ENCODE assay signal across 13 cellular contexts in the genomic region with DNA sequence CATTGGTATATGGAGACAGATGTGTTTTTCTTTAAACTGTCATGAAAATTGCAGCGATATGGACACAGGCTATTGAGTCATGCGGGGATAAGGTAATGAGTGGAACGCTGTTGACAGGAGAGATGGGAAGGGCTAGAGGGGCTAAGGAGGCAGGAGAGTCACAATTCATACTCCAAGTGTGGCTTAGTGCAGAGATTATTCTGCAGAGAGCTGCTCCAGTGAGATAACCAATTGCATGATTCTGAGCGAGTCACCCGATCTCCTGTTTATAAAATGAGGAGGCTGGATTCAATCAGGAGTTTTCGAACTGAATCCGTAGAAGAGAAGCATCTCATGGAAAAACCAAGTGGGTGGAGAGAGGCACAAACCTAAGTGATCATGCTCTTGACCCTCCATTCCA.
DNase-seq lines count a peak whose midpoint lies in the region; ATAC-seq, FAIRE-seq and TF ChIP-seq lines count a peak whose summit lies in the region.
"Had no signal": no experiment of that assay in that cellular context is flagged by ENCODE, and none has a peak within 500 bp of the region (broad histone marks: within the 10 kb centered on the region; RNA-seq: fewer than 3 reads in every experiment).

No MANE protein-coding gene starts in this region.

- H3K9me3 Mint-ChIP-seq in immature natural killer cell: peaks cover 8 to 16% (median 12%) of the 10 kb centered on the region in 6 donors
- peaks cover 13% of the 10 kb centered on the region for H3K9me3 Mint-ChIP-seq in CD8-positive, alpha-beta T cell
- H3K9me3 Mint-ChIP-seq in neural progenitor cell: peaks cover 15% of the 10 kb centered on the region

- in situ Hi-C loops in K562 (cut with MboI): no loop called here

- H3K4me3 Mint-ChIP-seq in immature natural killer cell (no peak overlapping the region), neural progenitor cell (no peak overlapping the region)
- H3K4me3 Mint-ChIP-seq in CD8-positive, alpha-beta T cell: no peak overlapping the region
- H3K4me3 Mint-ChIP-seq: stimulated activated naive CD8-positive, alpha-beta T cell treated with anti-CD3 and anti-CD28 coated beads, Interleukin-15, Interleukin-2, amounts not matched to agents 100 ng/mL and 50 ng/mL, for 24 hours had no signal

- H3K27me3 Mint-ChIP-seq in immature natural killer cell (ENCODE audit: low read depth in 3 of 3) (peaks cover 4 to 11% (median 10%) of the 10 kb centered on the region in 3 donors), neural progenitor cell (ENCODE audit: insufficient read depth, low read depth) (peaks cover 2% of the 10 kb centered on the region)
- no peaks in the 10 kb centered on the region for H3K27me3 Mint-ChIP-seq in CD8-positive, alpha-beta T cell (ENCODE audit: low read depth)
- H3K27me3 Mint-ChIP-seq: stimulated activated naive CD8-positive, alpha-beta T cell treated with anti-CD3 and anti-CD28 coated beads, Interleukin-15, Interleukin-2, amounts not matched to agents 100 ng/mL and 50 ng/mL, for 24 hours had no signal

- H2AFZ ChIP-seq in K562 (ENCODE audit: low read depth, low read length) (no peak overlapping the region), neural progenitor cell (replicated peaks) (no peak overlapping the region)

- TF ChIP-seq CTCF in K562 (IDR thresholded peaks at IDR 0.05 in 2 of 3, conservative IDR thresholded peaks at IDR 0.05 in 1 of 3; ENCODE audit: insufficient read depth in 2 of 3, low read depth in 1 of 3, low read length in 3 of 3): no peak
- TF ChIP-seq CTCF in CD8-positive, alpha-beta T cell (IDR thresholded peaks at IDR 0.05): no peak
- no peak for TF ChIP-seq CTCF in neural progenitor cell (IDR thresholded peaks at IDR 0.05)

- H3K9me1 ChIP-seq in K562 (ENCODE audit: control insufficient read depth, insufficient read depth, low read length): no peaks in the 10 kb centered on the region

- CTCF ChIA-PET in K562 (lab: Yijun Ruan, JAX; ENCODE audit: low intra/inter-chr PET ratio) (no interaction called here), HEK293T (lab: Yijun Ruan, JAX) (no interaction called here)
- CTCF ChIA-PET in CD8-positive, alpha-beta T cell (lab: Charles Lee): no interaction called here

- no TSS peak for BruUV-seq in K562 (replicated peaks; lab: Mats Ljungman, UMichigan)

- TF ChIP-seq RAD21 in K562 (CRISPR knock-in tag; conservative IDR thresholded peaks at IDR 0.05 in 1 of 2, IDR thresholded peaks at IDR 0.05 in 1 of 2): no peak

- H3K4me1 Mint-ChIP-seq in immature natural killer cell (peaks cover 38 to 41% of the 10 kb centered on the region in 2 donors), neural progenitor cell (peaks cover 3% of the 10 kb centered on the region)
- H3K4me1 Mint-ChIP-seq in CD8-positive, alpha-beta T cell (ENCODE audit: low read depth): peaks cover 34% of the 10 kb centered on the region

- H3K36me3 ChIP-seq in K562 (ENCODE audit: control insufficient read depth, insufficient read depth, low read length) (no peaks in the 10 kb centered on the region), neural progenitor cell (no peaks in the 10 kb centered on the region)
- no peaks in the 10 kb centered on the region for H3K36me3 ChIP-seq in CD8-positive, alpha-beta T cell (ENCODE audit: insufficient read depth, low read length)
- H3K36me3 ChIP-seq: cardiac muscle cell had no signal

- H3K4me2 ChIP-seq in K562 (ENCODE audit: insufficient read depth, low read length) (no peak overlapping the region), neural progenitor cell (no peak overlapping the region)

- H3F3A ChIP-seq in neural progenitor cell (ENCODE audit: low read depth): no peaks in the 10 kb centered on the region

- no peak for ATAC-seq in K562
- ATAC-seq in CD8-positive, alpha-beta T cell: no peak

- intact Hi-C loops in K562 (cut with micrococcal nuclease): no loop called here
- intact Hi-C loops in CD8-positive, alpha-beta T cell (cut with DNase I, micrococcal nuclease): loop anchor here in 1 of 2 experiments (10.0 kb wide), 2 partner anchors 562 to 978 kb away; partner anchors contain the start of gene SOCS2

- H3K79me2 ChIP-seq in K562 (ENCODE audit: control insufficient read depth, insufficient read depth, low read length) (no peaks in the 10 kb centered on the region), neural progenitor cell (ENCODE audit: low read depth) (no peaks in the 10 kb centered on the region)

- TF ChIP-seq EP300 in K562 (IDR thresholded peaks at IDR 0.05; ENCODE audit: low read length): no peak

- 2% methylated on average over 7 of the region's 7 CpGs for WGBS in K562 (ENCODE audit: insufficient coverage, low coverage, missing lambda C conversion rate)

- FAIRE-seq in K562 (lab: Jason Lieb, UNC): no peak

- H3K9ac ChIP-seq in K562 (ENCODE audit: insufficient read depth in 1 of 2, low read depth in 2 of 2, low read length in 2 of 2) (no peak overlapping the region), neural progenitor cell (no peak overlapping the region)

- DNase-seq in AG08395 (ENCODE audit: low spot score) (peak; percentile 35), HCEC 1CT (peak; percentile 40), K562 (ENCODE audit: extremely low read depth in 1 of 4, low spot score in 3 of 4) (no peak), immature natural killer cell (no peak), neural progenitor cell (ENCODE audit: low spot score) (no peak), HEK293T (ENCODE audit: extremely low spot score) (no peak)
- DNase-seq in activated effector memory CD4-positive, alpha-beta T cell treated with Interleukin-2 at 50 U/mL for 16 hours: no peak
- DNase-seq in CD8-positive, alpha-beta T cell: no peak
- DNase-seq: activated T-cell treated with anti-CD3 and anti-CD28 coated beads, Interleukin-2, amount 50 U/mL, for 48 hours; C1 segment of cervical spinal cord; stimulated activated CD4-positive, alpha-beta T cell treated with anti-CD3 and anti-CD28 coated beads, Interleukin-4, amount 100 ng/mL, for 1 hour had no signal

- H3K36me3 Mint-ChIP-seq in immature natural killer cell (peaks cover 13 to 20% (median 14%) of the 10 kb centered on the region in 3 donors), neural progenitor cell (peaks cover 5% of the 10 kb centered on the region)
- H3K36me3 Mint-ChIP-seq in CD8-positive, alpha-beta T cell: peaks cover 10% of the 10 kb centered on the region

- no peaks in the 10 kb centered on the region for H3K9me3 ChIP-seq in K562 (replicated peaks; ENCODE audit: control insufficient read depth, insufficient read depth, low read depth, low read length)
- no peaks in the 10 kb centered on the region for H3K9me3 ChIP-seq in CD8-positive, alpha-beta T cell (ENCODE audit: low read length)
- no peaks in the 10 kb centered on the region for H3K9me3 ChIP-seq in neural progenitor cell (ENCODE audit: low read depth)

- H3K4me3 ChIP-seq in K562 (no peak overlapping the region), neural progenitor cell (no peak overlapping the region)
- no peak overlapping the region for H3K4me3 ChIP-seq in CD8-positive, alpha-beta T cell (ENCODE audit: low read depth, low read length)
- H3K4me3 ChIP-seq: cardiac muscle cell had no signal

- H3K4me1 ChIP-seq in K562 (replicated peaks in 1 of 2; ENCODE audit: control insufficient read depth in 2 of 2, insufficient read depth in 2 of 2, low read length in 2 of 2) (no peaks in the 10 kb centered on the region; a peak in 1 of 5 replicates), neural progenitor cell (no peaks in the 10 kb centered on the region)
- peaks cover 26% of the 10 kb centered on the region for H3K4me1 ChIP-seq in CD8-positive, alpha-beta T cell (ENCODE audit: insufficient read depth, low read length)

- H4K20me1 ChIP-seq in K562 (replicated peaks; ENCODE audit: control insufficient read depth, insufficient read depth, low read length): no peaks in the 10 kb centered on the region
- no peaks in the 10 kb centered on the region for H4K20me1 ChIP-seq in neural progenitor cell (ENCODE audit: low read depth)

- H3K27me3 ChIP-seq in K562 (ENCODE audit: control insufficient read depth in 2 of 2, insufficient read depth in 2 of 2, low read length in 2 of 2) (no peaks in the 10 kb centered on the region), neural progenitor cell (no peaks in the 10 kb centered on the region)
- no peaks in the 10 kb centered on the region for H3K27me3 ChIP-seq in CD8-positive, alpha-beta T cell (ENCODE audit: insufficient read depth, low read length)
- H3K27me3 ChIP-seq: cardiac muscle cell had no signal

- TF ChIP-seq POLR2A in K562 (conservative IDR thresholded peaks at IDR 0.05): no peak

- H3K27ac Mint-ChIP-seq in immature natural killer cell (peak overlapping the region in 5 of 6 donors; percentile 99 to 100 (median 100)), neural progenitor cell (no peak overlapping the region)
- H3K27ac Mint-ChIP-seq in CD8-positive, alpha-beta T cell: no peak overlapping the region
- H3K27ac Mint-ChIP-seq: stimulated activated naive CD8-positive, alpha-beta T cell treated with anti-CD3 and anti-CD28 coated beads, Interleukin-15, Interleukin-2, amounts not matched to agents 100 ng/mL and 50 ng/mL, for 24 hours had no signal

- POLR2A ChIA-PET in K562 (lab: Yijun Ruan, JAX): no interaction called here
- POLR2A ChIA-PET in CD8-positive, alpha-beta T cell (lab: Charles Lee): no interaction called here
- POLR2A ChIA-PET in HEK293T (lab: Yijun Ruan, JAX): no interaction called here

- H3K27ac ChIP-seq in K562 (ENCODE audit: extremely low read depth, low read depth, low read length) (no peak overlapping the region), neural progenitor cell (no peak overlapping the region)
- H3K27ac ChIP-seq in CD8-positive, alpha-beta T cell (ENCODE audit: low read depth, low read length): no peak overlapping the region
- H3K27ac ChIP-seq: cardiac muscle cell had no signal

TF ChIP-seq in K562, 482 proteins besides CTCF, POLR2A, EP300 and RAD21 (continues in another document):
- no peak for TF ChIP-seq TOE1 (IDR thresholded peaks at IDR 0.05; ENCODE audit: borderline replicate concordance)
- no peak for TF ChIP-seq TOE1 (CRISPR knock-in tag; IDR thresholded peaks at IDR 0.05; ENCODE audit: borderline replicate concordance, low read depth)
- TF ChIP-seq BHLHE40 (IDR thresholded peaks at IDR 0.05; ENCODE audit: low read length): peak; percentile 39; the same call in 1 of the 2 replicates
- peak; percentile 35 for TF ChIP-seq CBFA2T3 (IDR thresholded peaks at IDR 0.05)
- TF ChIP-seq FOSL1 (tag; conservative IDR thresholded peaks at IDR 0.05): peak; percentile 59; the same call in 1 of the 2 replicates
- TF ChIP-seq TCF3 (CRISPR knock-in tag; IDR thresholded peaks at IDR 0.05): peak; percentile 28; the same call in 1 of the 2 replicates

TF ChIP-seq in HEK293T, 16 proteins besides CTCF, POLR2A, EP300 and RAD21:
- no peak for TF ChIP-seq BHLHE40 (IDR thresholded peaks at IDR 0.05; ENCODE audit: borderline replicate concordance)
- no peak for TF ChIP-seq LEF1 (IDR thresholded peaks at IDR 0.05; ENCODE audit: borderline replicate concordance)
TF ChIP-seq in HEK293T: peak in this region for 0.

Comparison
In these comparisons a context has a peak if more than half of its experiments do, and no peak if none do; other contexts are left out.
1. DNase-seq: peak in AG08395 (single experiment) and HCEC 1CT (single experiment); none in K562 (0 of 4), immature natural killer cell (0 of 3), activated effector memory CD4-positive, alpha-beta T cell treated with Interleukin-2 at 50 U/mL for 16 hours (single experiment), CD8-positive, alpha-beta T cell (0 of 7), neural progenitor cell (single experiment) and HEK293T (single experiment).
2. H3K27ac Mint-ChIP-seq: peak in immature natural killer cell (5 of 6); none in CD8-positive, alpha-beta T cell (single experiment) and neural progenitor cell (single experiment).